ENCODE assay signal across 25 cellular contexts in the genomic region with DNA sequence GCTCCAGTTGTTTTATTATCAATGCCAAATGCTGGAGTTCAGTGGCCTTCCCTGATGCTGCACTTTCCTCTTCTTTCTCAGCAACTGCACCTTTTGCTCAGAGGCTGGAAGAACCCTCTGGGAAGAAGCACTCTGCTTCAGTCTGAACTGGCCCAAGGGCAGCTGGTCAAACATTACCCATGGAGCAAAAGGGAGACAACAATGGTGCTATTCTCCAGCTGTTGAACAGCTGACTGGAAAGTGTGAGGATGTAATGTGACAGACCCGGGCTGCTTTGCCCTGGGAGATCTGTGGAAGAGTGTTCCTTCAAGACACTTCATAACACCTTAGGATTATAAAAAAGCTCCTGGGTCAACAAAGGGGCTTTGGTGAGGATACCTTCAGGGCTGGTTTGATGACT.
DNase-seq lines count a peak whose midpoint lies in the region; ATAC-seq, FAIRE-seq and TF ChIP-seq lines count a peak whose summit lies in the region.
"Had no signal": no experiment of that assay in that cellular context is flagged by ENCODE, and none has a peak within 500 bp of the region (broad histone marks: within the 10 kb centered on the region; RNA-seq: fewer than 3 reads in every experiment).

No MANE protein-coding gene starts in this region.

- H3K27me3 ChIP-seq in HepG2 (ENCODE audit: control insufficient read depth in 1 of 2, insufficient read depth in 2 of 2, low read length in 2 of 2), result no peaks in the 10 kb centered on the region
- H3K27me3 ChIP-seq: pancreas, thyroid gland had no signal

- TF ChIP-seq RAD21 in HepG2 (CRISPR knock-in tag; IDR thresholded peaks at IDR 0.05), result no peak

- no peak overlapping the region for H3K27ac ChIP-seq in HepG2 (ENCODE audit: extremely low read length, insufficient read depth, low read length)
- H3K27ac ChIP-seq: pancreas, thyroid gland had no signal

- intact Hi-C loops in HepG2 (cut with micrococcal nuclease; ENCODE audit: unreplicated experiment), result no loop called here

- no peaks in the 10 kb centered on the region for H3K9me3 ChIP-seq in HepG2 (ENCODE audit: low read length)
- H3K9me3 ChIP-seq: pancreas, thyroid gland had no signal

- in situ Hi-C loops in HepG2 (cut with HindIII; ENCODE audit: extremely low pct_ligation_motif_present, low pct_unique_long_range_greater_than_20kb), result no loop called here

- CTCF ChIA-PET in HepG2 (lab: Yijun Ruan, JAX; ENCODE audit: low intra/inter-chr PET ratio, low total read pairs), result no interaction called here

- H3K4me1 ChIP-seq in HepG2 (ENCODE audit: insufficient read depth, low read length), result peaks cover 4% of the 10 kb centered on the region; the same call in 1 of the 2 replicates
- H3K4me1 ChIP-seq: pancreas had no signal

- TF ChIP-seq POLR2A in HepG2 (IDR thresholded peaks at IDR 0.05; ENCODE audit: insufficient read depth in 1 of 2, low read depth in 2 of 2, low read length in 2 of 2), result no peak

- DNase-seq in COLO668 (lab: John Stamatoyannopoulos, UW; ENCODE audit: unreplicated experiment) (peak; percentile 70), NCI-H1092 treated with DMSO at 0.1 percent for 48 hours (lab: John Stamatoyannopoulos, UW) (peak; percentile 38), RPMI7951 (ENCODE audit: low read depth) (peak; percentile 12), HepG2 (ENCODE audit: low spot score) (peak; percentile 29), D721Med (ENCODE audit: insufficient read length, low spot score) (no peak)
- DNase-seq in effector CD4-positive, alpha-beta T cell, result no peak
- DNase-seq: activated CD4-positive, alpha-beta T cell treated with anti-CD3 and anti-CD28 coated beads for 1 hour; CD4-positive, CD25-positive, alpha-beta regulatory T cell; cerebellar nuclear complex; DMS79 treated with DMSO at 0.1 percent for 48 hours; H9; Kasumi-1; kidney glomerular epithelial cell; mesendoderm; naive thymus-derived CD8-positive, alpha-beta T cell; NCI-H1436; pancreas; stimulated activated naive B cell treated with anti-CD40 and anti-IgM and Interleukin-4, amounts not matched to agents 10 μg/mL and 1 μg/mL and 100 μg/mL, for 72 hours; thyroid gland had no signal

- TF ChIP-seq CTCF in HepG2 (CRISPR knock-in tag; IDR thresholded peaks at IDR 0.05), result no peak
- no peak for TF ChIP-seq CTCF in D721Med (IDR thresholded peaks at IDR 0.05; ENCODE audit: insufficient read depth, missing control alignments)

- no peak overlapping the region for H3K4me2 ChIP-seq in HepG2 (ENCODE audit: low read depth, low read length)

- H3K36me3 ChIP-seq in HepG2 (replicated peaks in 1 of 2; ENCODE audit: control insufficient read depth in 1 of 2, insufficient read depth in 2 of 2, low read length in 2 of 2), result no peaks in the 10 kb centered on the region
- H3K36me3 ChIP-seq: pancreas, thyroid gland had no signal

- WGBS in HepG2 (ENCODE audit: low lambda C conversion rate), result 0% methylated on average over 1 of the region's 1 CpG

- no peak overlapping the region for H3K9ac ChIP-seq in HepG2 (ENCODE audit: insufficient read depth, low read depth, low read length)

- POLR2A ChIA-PET in HepG2 (lab: Yijun Ruan, JAX), result no interaction called here

- TF ChIP-seq EP300 in HepG2 (IDR thresholded peaks at IDR 0.05; ENCODE audit: low read depth in 2 of 2, low read length in 2 of 2) (no peak), HepG2 (CRISPR knock-in tag; IDR thresholded peaks at IDR 0.05; ENCODE audit: borderline replicate concordance) (no peak)

- FAIRE-seq in HepG2 (lab: Jason Lieb, UNC) (no peak), D721Med (lab: Jason Lieb, UNC) (no peak)
- FAIRE-seq: astrocyte, GM12891, HTR-8/SVneo, pancreas had no signal

- no peak overlapping the region for H2AFZ ChIP-seq in HepG2 (ENCODE audit: low read length)

- BruUV-seq in HepG2 (replicated peaks; lab: Mats Ljungman, UMichigan), result no TSS peak

- ATAC-seq in HepG2, result peak; percentile 76
- ATAC-seq in HG03108 (IDR thresholded peaks at IDR 0.05; ENCODE audit: unreplicated experiment), result no peak
- no peak for ATAC-seq in GM19324 (IDR thresholded peaks at IDR 0.05; ENCODE audit: low FRiP score, unreplicated experiment)
- ATAC-seq: esophagus mucosa; naive thymus-derived CD8-positive, alpha-beta T cell; pancreas; stimulated activated naive B cell treated with anti-CD40 and anti-IgM and Interleukin-4, amounts not matched to agents 10 μg/mL and 1 μg/mL and 100 μg/mL, for 72 hours had no signal

- H3K4me3 ChIP-seq in HepG2 (replicated peaks in 1 of 3; ENCODE audit: insufficient read depth in 1 of 3, low read depth in 2 of 3, low read length in 3 of 3), result no peak overlapping the region
- H3K4me3 ChIP-seq: pancreas, thyroid gland had no signal

- H4K20me1 ChIP-seq in HepG2 (ENCODE audit: insufficient read depth, low read length), result no peaks in the 10 kb centered on the region

- no peaks in the 10 kb centered on the region for H3K79me2 ChIP-seq in HepG2 (ENCODE audit: insufficient read depth, low read length)

TF ChIP-seq in HepG2, 621 proteins besides CTCF, POLR2A, EP300 and RAD21:
- TF ChIP-seq TFAP4 (IDR thresholded peaks at IDR 0.05; ENCODE audit: borderline replicate concordance, low read depth), result peak; percentile 96
- no peak for TF ChIP-seq ZNF296 (CRISPR knock-in tag; conservative IDR thresholded peaks at IDR 0.05)
- TF ChIP-seq SOX5 (CRISPR knock-in tag; IDR thresholded peaks at IDR 0.05; ENCODE audit: borderline replicate concordance), result peak; percentile 66; the same call in 1 of the 2 replicates
- TF ChIP-seq ZNF337 (CRISPR knock-in tag; IDR thresholded peaks at IDR 0.05; ENCODE audit: borderline replicate concordance, low read depth), result no peak
- 0 out of 2 replicates have a peak, but pooled peaks have one; percentile 47 for TF ChIP-seq ZNF644 (CRISPR knock-in tag; IDR thresholded peaks at IDR 0.05; ENCODE audit: low read depth)
- no peak for TF ChIP-seq SOX13 (IDR thresholded peaks at IDR 0.05)
- peak in 1 of 2 experiments; percentile 75; a peak in 2 of 4 replicates for TF ChIP-seq SOX13 (CRISPR knock-in tag; conservative IDR thresholded peaks at IDR 0.05 in 1 of 2, IDR thresholded peaks at IDR 0.05 in 1 of 2)
- TF ChIP-seq SOX6 (IDR thresholded peaks at IDR 0.05), result no peak
- TF ChIP-seq SOX6 (CRISPR knock-in tag; IDR thresholded peaks at IDR 0.05), result peak; percentile 59
- TF ChIP-seq MAZ (IDR thresholded peaks at IDR 0.05; ENCODE audit: borderline replicate concordance, low read depth, low read length), result no peak
- no peak for TF ChIP-seq MAZ (CRISPR knock-in tag; IDR thresholded peaks at IDR 0.05; ENCODE audit: low read depth)
TF ChIP-seq in HepG2: peak in this region for 5.

Comparison
In these comparisons a context has a peak if more than half of its experiments do, and no peak if none do; other contexts are left out.
1. DNase-seq: peak in COLO668 (single experiment), NCI-H1092 treated with DMSO at 0.1 percent for 48 hours (single experiment), RPMI7951 (single experiment) and HepG2 (single experiment); none in D721Med (single experiment) and effector CD4-positive, alpha-beta T cell (single experiment).